Comparison of ENCODE assay signal across 14 cellular contexts in genomic region chr2:109712126-109712455, GRCh38.
DNase-seq lines count a peak whose midpoint lies in the region; ATAC-seq and TF ChIP-seq lines count a peak whose summit lies in the region.
"Had no signal": no experiment of that assay in that cellular context is flagged by ENCODE, and none has a peak within 500 bp of the region (broad histone marks: within the 10 kb centered on the region; RNA-seq: fewer than 3 reads in every experiment).

No MANE protein-coding gene starts in this region.

- H3K9me2 ChIP-seq in GM23338 (ENCODE audit: insufficient read depth) = no peaks in the 10 kb centered on the region

- no peak overlapping the region for H3K4me3 Mint-ChIP-seq in GM23338
- H3K4me3 Mint-ChIP-seq: B cell; CD4-positive, alpha-beta T cell had no signal

- ATAC-seq in GM23338 (no peak), upper lobe of right lung (no peak), HG03469 (IDR thresholded peaks at IDR 0.05; ENCODE audit: unreplicated experiment) (no peak)

- no peaks in the 10 kb centered on the region for H3K27me3 Mint-ChIP-seq in GM23338 (ENCODE audit: insufficient read depth, low read depth, poor library complexity)
- H3K27me3 Mint-ChIP-seq: B cell had no signal

- no peaks in the 10 kb centered on the region for H3K9me3 ChIP-seq in upper lobe of right lung
- H3K9me3 ChIP-seq: HAP-1 had no signal

- TF ChIP-seq CTCF in GM23338 (conservative IDR thresholded peaks at IDR 0.05; ENCODE audit: low read depth in 2 of 2) = no peak
- no peak for TF ChIP-seq CTCF in upper lobe of right lung (IDR thresholded peaks at IDR 0.05)

- H3K4me3 ChIP-seq in GM23338 (no peak overlapping the region), upper lobe of right lung (no peak overlapping the region)
- H3K4me3 ChIP-seq: GM12878, HAP-1 had no signal

- no peaks in the 10 kb centered on the region for H3F3A ChIP-seq in GM23338 (replicated peaks; ENCODE audit: low read depth)

- no peak overlapping the region for H3K27ac Mint-ChIP-seq in GM23338
- H3K27ac Mint-ChIP-seq: B cell; CD4-positive, alpha-beta T cell had no signal

- H3K79me2 ChIP-seq in GM23338 (replicated peaks; ENCODE audit: insufficient read depth) = no peaks in the 10 kb centered on the region

- H3K36me3 ChIP-seq in GM23338 (ENCODE audit: insufficient read depth) = no peaks in the 10 kb centered on the region
- no peaks in the 10 kb centered on the region for H3K36me3 ChIP-seq in upper lobe of right lung
- H3K36me3 ChIP-seq: HAP-1 had no signal

- H3K4me1 Mint-ChIP-seq in GM23338 = no peaks in the 10 kb centered on the region
- H3K4me1 Mint-ChIP-seq: B cell had no signal

- no peaks in the 10 kb centered on the region; the same call in 2 of the 3 replicates for H3K9me3 Mint-ChIP-seq in GM23338
- H3K9me3 Mint-ChIP-seq: CD4-positive, alpha-beta T cell had no signal

- 0 out of 2 replicates have a peak overlapping the region, but pooled peaks have one; percentile 28 for H2AFZ ChIP-seq in GM23338

- H4K20me1 ChIP-seq in GM23338 (replicated peaks; ENCODE audit: insufficient read depth) = no peaks in the 10 kb centered on the region

- H3K4me1 ChIP-seq in GM23338 (ENCODE audit: insufficient read depth) (no peaks in the 10 kb centered on the region), upper lobe of right lung (no peaks in the 10 kb centered on the region)
- H3K4me1 ChIP-seq: HAP-1 had no signal

- no peak overlapping the region for H3K4me2 ChIP-seq in GM23338

- H3K27me3 ChIP-seq in GM23338 (ENCODE audit: insufficient read depth) (no peaks in the 10 kb centered on the region), upper lobe of right lung (no peaks in the 10 kb centered on the region)

- DNase-seq in GM23338 (ENCODE audit: low spot score) = no peak
- DNase-seq in mesenteric fat pad (ENCODE audit: low spot score) = peak; percentile 67
- DNase-seq in posterior vena cava (ENCODE audit: low spot score) = peak; percentile 57
- peak; percentile 22 for DNase-seq in upper lobe of right lung
- DNase-seq in activated T-cell treated with anti-CD3 and anti-CD28 coated beads, Interleukin-2, amount 50 U/mL, for 1 hour = no peak
- DNase-seq in NCI-H446 treated with DMSO at 0.1 percent for 48 hours (lab: John Stamatoyannopoulos, UW) = no peak
- DNase-seq: ACHN; C1 segment of cervical spinal cord; Calu3; CD4-positive, alpha-beta T cell had no signal

- H3K27ac ChIP-seq in GM23338 (ENCODE audit: low read depth) = no peak overlapping the region
- no peak overlapping the region for H3K27ac ChIP-seq in upper lobe of right lung

- intact Hi-C loops in posterior vena cava (cut with DNase I) = loop anchor here (5.0 to 10.0 kb wide), 2 partner anchors 165 to 167 kb away; no protein-coding TSS in a partner anchor
- intact Hi-C loops in upper lobe of right lung (cut with DNase I) = no loop called here

- no peaks in the 10 kb centered on the region for H3K36me3 Mint-ChIP-seq in GM23338 (ENCODE audit: low read depth)

TF ChIP-seq in GM23338, 12 proteins besides CTCF, POLR2A, EP300 and RAD21 (continues in another document):
- TF ChIP-seq REST (IDR thresholded peaks at IDR 0.05; ENCODE audit: unreplicated experiment) = no peak
- no peak for TF ChIP-seq JUNB (IDR thresholded peaks at IDR 0.05; ENCODE audit: unreplicated experiment)
- TF ChIP-seq ETS1 (IDR thresholded peaks at IDR 0.05) = no peak
- no peak for TF ChIP-seq ZNF462 (CRISPR knock-in tag; IDR thresholded peaks at IDR 0.05)
- no peak for TF ChIP-seq ZNF114 (CRISPR knock-in tag; IDR thresholded peaks at IDR 0.05)
- TF ChIP-seq ZNF331 (CRISPR knock-in tag; IDR thresholded peaks at IDR 0.05; ENCODE audit: low read depth) = no peak
- TF ChIP-seq EZH2 (IDR thresholded peaks at IDR 0.05; ENCODE audit: low read depth, unreplicated experiment) = no peak

Comparison
In these comparisons a context has a peak if more than half of its experiments do, and no peak if none do; other contexts are left out.
1. DNase-seq: peak in mesenteric fat pad (single experiment), posterior vena cava (single experiment) and upper lobe of right lung (single experiment); none in GM23338 (single experiment), activated T-cell treated with anti-CD3 and anti-CD28 coated beads, Interleukin-2, amount 50 U/mL, for 1 hour (single experiment) and NCI-H446 treated with DMSO at 0.1 percent for 48 hours (single experiment).